ENCODE assay signal across 8 cellular contexts in the genomic region with DNA sequence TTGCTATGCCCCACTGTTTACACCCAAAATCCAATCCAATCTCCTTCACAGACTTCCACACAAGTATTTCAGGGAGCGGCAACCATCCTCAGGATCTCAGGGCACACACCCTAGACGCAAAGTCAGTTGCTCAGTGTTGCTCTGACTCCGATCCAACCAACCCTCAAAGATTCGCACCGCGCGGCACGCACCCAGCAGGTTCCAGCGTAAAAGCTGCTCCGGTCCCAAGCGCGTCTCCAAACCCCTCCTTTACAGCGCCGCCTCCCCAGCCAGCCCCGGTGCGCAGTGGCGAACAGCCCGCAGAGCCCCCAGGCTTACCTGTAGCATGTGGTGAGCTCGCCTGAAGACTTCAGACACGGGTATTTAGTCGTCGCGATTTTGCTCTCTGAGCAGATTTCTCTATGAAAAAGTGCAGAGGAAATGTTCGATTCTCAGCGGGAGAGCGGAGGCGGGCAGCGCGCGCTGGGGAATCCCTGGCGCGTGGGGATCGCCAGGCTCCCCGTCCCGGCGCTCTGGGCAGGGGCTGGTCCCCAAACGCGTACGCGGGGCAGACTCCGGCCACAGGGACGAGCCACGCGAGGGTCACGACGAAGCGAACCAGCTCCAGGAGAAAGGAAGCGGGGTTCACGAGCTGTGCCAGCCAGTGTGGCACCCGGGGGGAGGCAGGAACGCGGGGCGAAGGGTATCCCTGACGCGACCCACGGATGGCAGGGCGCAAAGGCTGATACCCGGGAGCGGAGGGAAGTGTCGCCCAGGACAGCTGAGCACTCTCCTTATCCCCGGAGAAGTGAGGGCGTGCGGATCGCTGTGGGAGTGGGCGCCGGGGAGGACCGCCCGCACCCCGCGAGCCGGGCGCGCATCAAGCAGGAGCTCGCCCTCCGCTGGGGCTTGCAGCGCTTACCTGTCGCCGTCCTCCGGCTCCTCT. TPM values are rescaled to one million over a fixed set of nuclear protein-coding genes. Genes with fewer than 3 reads are reported as not detected.
DNase-seq lines count a peak whose midpoint lies in the region; ATAC-seq and TF ChIP-seq lines count a peak whose summit lies in the region.

No MANE protein-coding gene starts in this region.

- in situ Hi-C loops in GM13976 (cut with MboI; ENCODE audit: low sequenced_read_pairs, unreplicated experiment) = no loop called here
- in situ Hi-C loops in KBM-7 (cut with MboI; ENCODE audit: low pct_unique_long_range_greater_than_20kb, low sequenced_read_pairs) = no loop called here

- H3K36me3 ChIP-seq in stomach smooth muscle (ENCODE audit: control insufficient read depth in 2 of 2, insufficient read depth in 2 of 2, low read length in 2 of 2) = no peaks in the 10 kb centered on the region
- no peaks in the 10 kb centered on the region for H3K36me3 ChIP-seq in aorta (ENCODE audit: control insufficient read depth in 1 of 2, insufficient read depth in 2 of 2, low read length in 1 of 2)

- WGBS in aorta, 2 donors = 1% methylated on average over 72 to 79 of the region's 79 CpGs

- H3K27ac ChIP-seq in stomach smooth muscle (ENCODE audit: low read length) (no peak overlapping the region), aorta (ENCODE audit: low read depth in 1 of 2, low read length in 2 of 2) (no peak overlapping the region)

- ATAC-seq in HG02885 (IDR thresholded peaks at IDR 0.05; ENCODE audit: poor library complexity, unreplicated experiment) = peak; percentile 39
- ATAC-seq in aorta (ENCODE audit: low FRiP score) = no peak

- DNase-seq in GM13976 (ENCODE audit: low spot score) (peak; percentile 54), amniotic epithelial cell (ENCODE audit: low read depth) (peak; percentile 38), iPS-NIHi11 (ENCODE audit: low spot score) (peak; percentile 48), KBM-7 (no peak), GM19240 (ENCODE audit: insufficient read length, low spot score) (no peak), aorta (no peak)

- H3K27me3 ChIP-seq in stomach smooth muscle (ENCODE audit: control insufficient read depth in 1 of 2, insufficient read depth in 2 of 2, low read length in 2 of 2) (peaks cover 24 to 32% of the 10 kb centered on the region in 2 donors), aorta (ENCODE audit: control insufficient read depth in 1 of 2, insufficient read depth in 2 of 2, low read length in 1 of 2) (no peaks in the 10 kb centered on the region)

- intact Hi-C loops in aorta (cut with DNase I) = loop anchor here in 1 of 2 donors (5.0 kb wide), 1 partner anchor 126 kb away; no protein-coding TSS in a partner anchor

- no peaks in the 10 kb centered on the region for H3K9me3 ChIP-seq in stomach smooth muscle (ENCODE audit: control insufficient read depth in 2 of 2, low read length in 2 of 2)
- H3K9me3 ChIP-seq in aorta (ENCODE audit: control insufficient read depth, low read length) = no peaks in the 10 kb centered on the region

- H3K4me3 ChIP-seq in stomach smooth muscle (ENCODE audit: low read length in 2 of 2) = peak overlapping the region; percentile 37 to 64
- H3K4me3 ChIP-seq in aorta (ENCODE audit: low read length in 2 of 2) = no peak overlapping the region

- H3K9ac ChIP-seq in stomach smooth muscle (ENCODE audit: low read length in 2 of 2) = no peak overlapping the region

- H3K4me1 ChIP-seq in stomach smooth muscle (ENCODE audit: control insufficient read depth, insufficient read depth, low read length) (peaks cover 16% of the 10 kb centered on the region), aorta (ENCODE audit: control insufficient read depth in 1 of 2, insufficient read depth in 2 of 2, low read length in 2 of 2) (no peaks in the 10 kb centered on the region)

- TF ChIP-seq CTCF in GM13976 (IDR thresholded peaks at IDR 0.05; ENCODE audit: borderline replicate concordance, control extremely low read depth, extremely low read depth, insufficient read depth, missing control alignments) = no peak

RNA-seq across cellular contexts. Expression of a gene that starts 0.7 kb away (rescaled TPM):
- total RNA-seq in aorta = under 1 TPM in 1 of 2 donors, not detected in 1; 0.36 TPM
- polyA plus RNA-seq in aorta = under 1 TPM in 1 of 2 donors, not detected in 1; 0.61 TPM

Comparison
In these comparisons a context has a peak if more than half of its experiments do, and no peak if none do; other contexts are left out.
1. DNase-seq: peak in GM13976 (single experiment), amniotic epithelial cell (single experiment) and iPS-NIHi11 (single experiment); none in KBM-7 (single experiment), GM19240 (single experiment) and aorta (0 of 2).
2. H3K4me3 ChIP-seq: peak in stomach smooth muscle (2 of 2); none in aorta (0 of 2).